ENCODE assay signal across 8 cellular contexts in genomic region chr17:40963838-40964237, GRCh38. TPM values are rescaled to one million over a fixed set of nuclear protein-coding genes. Genes with fewer than 3 reads are reported as not detected.
A peak's percentile ranks its signal among the peaks of the same experiment; 100 is the strongest.
DNase-seq lines count a peak whose midpoint lies in the region; ATAC-seq and TF ChIP-seq lines count a peak whose summit lies in the region.

No MANE protein-coding gene starts in this region.

- TF ChIP-seq EP300 in SK-N-SH (IDR thresholded peaks at IDR 0.05; ENCODE audit: borderline replicate concordance in 1 of 2, low read depth in 1 of 2, low read length in 1 of 2) = no peak

- H2AFZ ChIP-seq in ACC112 (ENCODE audit: low read length, unreplicated experiment) = peak overlapping the region; percentile 82
- peak overlapping the region; percentile 72; the same call in 1 of the 2 replicates for H2AFZ ChIP-seq in SK-N-SH (ENCODE audit: low read depth)

- H3K9me2 ChIP-seq in SK-N-SH = no peaks in the 10 kb centered on the region

- H3K4me2 ChIP-seq in SK-N-SH = no peak overlapping the region

- H3K4me1 ChIP-seq in ACC112 (ENCODE audit: control insufficient read depth, insufficient read depth, low read length, unreplicated experiment) (peaks cover 4% of the 10 kb centered on the region), SK-N-SH (ENCODE audit: control insufficient read depth in 1 of 2, insufficient read depth in 2 of 2, low read depth in 1 of 2, low read length in 1 of 2) (no peaks in the 10 kb centered on the region)

- TF ChIP-seq CTCF in GM12875 (IDR thresholded peaks at IDR 0.05; ENCODE audit: borderline replicate concordance, insufficient read depth, low read depth, low read length) (peak; percentile 59; the same call in 1 of the 2 replicates), SK-N-SH (IDR thresholded peaks at IDR 0.05) (peak; percentile 79)

- WGBS in SK-N-SH (ENCODE audit: low lambda C conversion rate) = 12% methylated on average over 1 of the region's 1 CpG

- CTCF ChIA-PET in SK-N-SH (lab: Yijun Ruan, JAX) = interaction anchor here (0.8 to 1.4 kb wide), 8 partner anchors 11 to 365 kb away, joined by 3 to 6 read pairs (median 4); partner anchors contain the start of gene KRT40

- H3K4me3 ChIP-seq in ACC112 (ENCODE audit: low read depth, low read length) (peak overlapping the region; percentile 41; the same call in 1 of the 2 replicates), GM12875 (ENCODE audit: low read depth, low read length) (no peak overlapping the region), SK-N-SH (ENCODE audit: low read depth in 2 of 2, low read length in 1 of 2) (peak overlapping the region in 1 of 2 experiments; percentile 18; a peak in 2 of 4 replicates)

- DNase-seq in SK-N-SH = peak; percentile 19
- DNase-seq in iPS-NIHi7 (ENCODE audit: extremely low spot score) = peak; percentile 49
- no peak for DNase-seq in activated naive CD4-positive, alpha-beta T cell treated with Interleukin-2 at 50 U/mL for 16 hours
- DNase-seq in HUDEP-2 (lab: John Stamatoyannopoulos, UW; ENCODE audit: unreplicated experiment in 76 of 76) = no peak

- no peak for ATAC-seq in GM18867 (IDR thresholded peaks at IDR 0.05; ENCODE audit: unreplicated experiment)
- no peak for ATAC-seq in GM19467 (IDR thresholded peaks at IDR 0.05; ENCODE audit: unreplicated experiment)

- H3K9me3 ChIP-seq in SK-N-SH = no peaks in the 10 kb centered on the region

- no peak overlapping the region for H3K9ac ChIP-seq in SK-N-SH

- no peaks in the 10 kb centered on the region for H3K79me2 ChIP-seq in ACC112 (ENCODE audit: control insufficient read depth, insufficient read depth, low read length, unreplicated experiment)
- H3K79me2 ChIP-seq in SK-N-SH (ENCODE audit: insufficient read depth) = no peaks in the 10 kb centered on the region

- H3K27me3 ChIP-seq in ACC112 (ENCODE audit: insufficient read depth, low read length) = no peaks in the 10 kb centered on the region
- no peaks in the 10 kb centered on the region for H3K27me3 ChIP-seq in SK-N-SH (ENCODE audit: insufficient read depth)

- TF ChIP-seq RAD21 in SK-N-SH (IDR thresholded peaks at IDR 0.05; ENCODE audit: low read length) = peak; percentile 39

- H3K27ac ChIP-seq in ACC112 (ENCODE audit: low read depth, low read length) = no peak overlapping the region
- H3K27ac ChIP-seq in SK-N-SH (ENCODE audit: low read depth in 2 of 2, low read length in 1 of 2) = no peak overlapping the region

- POLR2A ChIA-PET in SK-N-SH (lab: Yijun Ruan, JAX) = no interaction called here

- H4K20me1 ChIP-seq in SK-N-SH (ENCODE audit: insufficient read depth) = no peaks in the 10 kb centered on the region

- H3K36me3 ChIP-seq in ACC112 (ENCODE audit: insufficient read depth, low read length) (no peaks in the 10 kb centered on the region), SK-N-SH (replicated peaks in 1 of 2; ENCODE audit: control insufficient read depth in 1 of 2, insufficient read depth in 2 of 2, low read length in 1 of 2) (no peaks in the 10 kb centered on the region)

- no peaks in the 10 kb centered on the region for H3F3A ChIP-seq in SK-N-SH (replicated peaks; ENCODE audit: insufficient read depth)

TF ChIP-seq in SK-N-SH, 30 proteins besides CTCF, POLR2A, EP300 and RAD21:
- no peak for TF ChIP-seq TAF1 (IDR thresholded peaks at IDR 0.05; ENCODE audit: borderline replicate concordance, low read depth, low read length)
- peak; percentile 11; the same call in 1 of the 2 replicates for TF ChIP-seq SMC3 (IDR thresholded peaks at IDR 0.05; ENCODE audit: low read depth, low read length)
- no peak for TF ChIP-seq RCOR1 (IDR thresholded peaks at IDR 0.05; ENCODE audit: low read length)
- no peak for TF ChIP-seq GABPA (IDR thresholded peaks at IDR 0.05; ENCODE audit: low read depth)
TF ChIP-seq in SK-N-SH: peak in this region for 1.

RNA-seq across cellular contexts. Expression of gene KRT39, which starts 2.9 kb away (rescaled TPM):
- polyA plus RNA-seq in SK-N-SH (2012; rRNA removed) = not detected in 2 replicates
- not detected in 2 replicates for polyA plus RNA-seq in SK-N-SH (2012; cell fraction: cytosol; rRNA removed)
- polyA plus RNA-seq in SK-N-SH (2012; cell fraction: nucleus; rRNA removed) = not detected in 2 replicates

RNA-seq across cellular contexts. Expression of gene KRT40, which starts 20.3 kb away (rescaled TPM):
- polyA plus RNA-seq in SK-N-SH (2012; rRNA removed) = not detected in 2 replicates
- not detected in 2 replicates for polyA plus RNA-seq in SK-N-SH (2012; cell fraction: cytosol; rRNA removed)
- not detected in 2 replicates for polyA plus RNA-seq in SK-N-SH (2012; cell fraction: nucleus; rRNA removed)

RNA-seq across cellular contexts. Expression of gene KRT23, which starts 26.4 kb away (rescaled TPM):
- not detected in 2 replicates for polyA plus RNA-seq in SK-N-SH (2012; rRNA removed)
- polyA plus RNA-seq in SK-N-SH (2012; cell fraction: cytosol; rRNA removed) = not detected in 2 replicates
- polyA plus RNA-seq in SK-N-SH (2012; cell fraction: nucleus; rRNA removed) = not detected in 2 replicates

RNA-seq across cellular contexts. Expression of gene KRTAP3-3, which starts 30.1 kb away (rescaled TPM):
- not detected in 2 replicates for polyA plus RNA-seq in SK-N-SH (2012; rRNA removed)
- polyA plus RNA-seq in SK-N-SH (2012; cell fraction: cytosol; rRNA removed) = not detected in 2 replicates
- polyA plus RNA-seq in SK-N-SH (2012; cell fraction: nucleus; rRNA removed) = not detected in 2 replicates

RNA-seq across cellular contexts. Expression of gene KRTAP3-2, which starts 35.9 kb away (rescaled TPM):
- not detected in 2 replicates for polyA plus RNA-seq in SK-N-SH (2012; rRNA removed)
- not detected in 2 replicates for polyA plus RNA-seq in SK-N-SH (2012; cell fraction: cytosol; rRNA removed)
- polyA plus RNA-seq in SK-N-SH (2012; cell fraction: nucleus; rRNA removed) = not detected in 2 replicates

Comparison
In these comparisons a context has a peak if more than half of its experiments do, and no peak if none do; other contexts are left out.
1. DNase-seq: peak in SK-N-SH (single experiment) and iPS-NIHi7 (single experiment); none in activated naive CD4-positive, alpha-beta T cell treated with Interleukin-2 at 50 U/mL for 16 hours (single experiment) and HUDEP-2 (0 of 76).